In the genomic region with DNA sequence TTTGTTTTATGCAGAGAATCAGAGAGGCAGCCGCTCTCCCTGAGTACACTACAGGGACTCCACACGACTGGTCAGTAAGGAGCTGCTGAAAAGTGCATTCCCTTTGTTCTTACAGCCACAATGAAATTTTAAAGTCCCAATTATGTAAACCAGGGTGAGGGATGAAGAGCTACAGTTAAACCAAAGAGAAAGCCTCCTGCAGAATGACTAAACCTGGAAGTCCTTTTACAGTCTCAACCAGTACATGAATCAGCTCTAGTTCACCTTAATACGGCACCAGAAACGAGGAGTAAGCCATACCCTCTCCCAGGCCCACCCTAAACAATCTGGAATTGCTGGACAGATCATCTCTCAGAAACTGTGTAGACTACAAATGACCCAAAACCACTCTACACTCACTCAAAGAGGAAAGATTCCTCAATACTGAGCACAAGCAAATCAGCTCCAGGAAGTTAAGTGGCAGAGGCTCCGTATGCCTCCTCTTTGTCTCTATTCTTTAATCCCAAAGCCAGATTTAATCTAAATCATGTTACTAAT, we compare ENCODE assay signal across 8 cellular contexts.
DNase-seq lines count a peak whose midpoint lies in the region; FAIRE-seq and TF ChIP-seq lines count a peak whose summit lies in the region.

No MANE protein-coding gene starts in this region.

- no peaks in the 10 kb centered on the region for H3K9me2 ChIP-seq in DOHH2 (replicated peaks; ENCODE audit: control insufficient read depth, low read length)
- H3K9me2 ChIP-seq in OCI-LY1 (ENCODE audit: low read depth, low read length) = no peaks in the 10 kb centered on the region

- H3K4me1 ChIP-seq in DOHH2 (ENCODE audit: control insufficient read depth, low read length) = peaks cover 99% of the 10 kb centered on the region
- H3K4me1 ChIP-seq in OCI-LY1 (ENCODE audit: insufficient read depth, low read length, severe bottlenecking) = peaks cover 98% of the 10 kb centered on the region

- H3K9me3 ChIP-seq in DOHH2 (ENCODE audit: control insufficient read depth, insufficient read depth, low read length) (no peaks in the 10 kb centered on the region), OCI-LY1 (ENCODE audit: low read length) (no peaks in the 10 kb centered on the region)

- H3F3A ChIP-seq in DOHH2 (ENCODE audit: control insufficient read depth, insufficient read depth) = peaks cover 12% of the 10 kb centered on the region
- no peaks in the 10 kb centered on the region for H3F3A ChIP-seq in OCI-LY1 (ENCODE audit: insufficient read depth, low read length)

- H3K79me2 ChIP-seq in DOHH2 (ENCODE audit: control insufficient read depth, low read length) = peaks cover 98% of the 10 kb centered on the region
- no peaks in the 10 kb centered on the region for H3K79me2 ChIP-seq in OCI-LY1 (ENCODE audit: insufficient read depth, low read length)

- peak overlapping the region; percentile 70 for H3K4me3 ChIP-seq in DOHH2 (ENCODE audit: low read length)
- H3K4me3 ChIP-seq in OCI-LY1 (ENCODE audit: low read depth, low read length, poor library complexity, severe bottlenecking) = peak overlapping the region; percentile 34

- H4K20me1 ChIP-seq in DOHH2 (ENCODE audit: control insufficient read depth, insufficient read depth, low read depth, low read length) = no peaks in the 10 kb centered on the region
- no peaks in the 10 kb centered on the region for H4K20me1 ChIP-seq in OCI-LY1 (ENCODE audit: insufficient read depth, low read length)

- peak overlapping the region; percentile 95 for H3K4me2 ChIP-seq in DOHH2 (ENCODE audit: low read length)
- peak overlapping the region; percentile 60 for H3K4me2 ChIP-seq in OCI-LY1 (ENCODE audit: low read length)

- H3K36me3 ChIP-seq in DOHH2 (ENCODE audit: control insufficient read depth, low read length) (no peaks in the 10 kb centered on the region), OCI-LY1 (ENCODE audit: insufficient read depth, low read length) (no peaks in the 10 kb centered on the region)

- TF ChIP-seq CTCF in DOHH2 (IDR thresholded peaks at IDR 0.05; ENCODE audit: low read depth, low read length, poor library complexity, severe bottlenecking) (no peak), OCI-LY1 (IDR thresholded peaks at IDR 0.05; ENCODE audit: low read length) (no peak)

- H3K27me3 ChIP-seq in DOHH2 (ENCODE audit: control insufficient read depth, low read length) (no peaks in the 10 kb centered on the region), OCI-LY1 (ENCODE audit: insufficient read depth, low read length) (no peaks in the 10 kb centered on the region)

- H3K9ac ChIP-seq in OCI-LY1 (ENCODE audit: low read length) = peak overlapping the region; percentile 46

- peak overlapping the region; percentile 95 for H3K27ac ChIP-seq in DOHH2 (ENCODE audit: low read depth, low read length)
- peak overlapping the region; percentile 79 for H3K27ac ChIP-seq in OCI-LY1 (ENCODE audit: low read depth, low read length, poor library complexity, severe bottlenecking)

- no peak overlapping the region for H2AFZ ChIP-seq in OCI-LY1 (ENCODE audit: low read length)

- peak; percentile 46 for DNase-seq in fibroblast of peridontal ligament (ENCODE audit: extremely low read depth)
- peak; percentile 58 for DNase-seq in pons (ENCODE audit: low spot score)
- DNase-seq in NCI-H526 (lab: John Stamatoyannopoulos, UW) = no peak
- DNase-seq in GM19239 (ENCODE audit: insufficient read length, low spot score) = no peak
- DNase-seq in activated T-cell treated with anti-CD3 and anti-CD28 coated beads for 4 hours = no peak
- no peak for DNase-seq in COR-L47 (lab: John Stamatoyannopoulos, UW)

- FAIRE-seq in GM19239 (lab: Jason Lieb, UNC) = no peak

Comparison
In these comparisons a context has a peak if more than half of its experiments do, and no peak if none do; other contexts are left out.
1. DNase-seq: peak in fibroblast of peridontal ligament (single experiment) and pons (single experiment); none in NCI-H526 (0 of 2), GM19239 (single experiment), activated T-cell treated with anti-CD3 and anti-CD28 coated beads for 4 hours (single experiment) and COR-L47 (single experiment).